Comparison of ENCODE assay signal across 17 cellular contexts in the genomic region with DNA sequence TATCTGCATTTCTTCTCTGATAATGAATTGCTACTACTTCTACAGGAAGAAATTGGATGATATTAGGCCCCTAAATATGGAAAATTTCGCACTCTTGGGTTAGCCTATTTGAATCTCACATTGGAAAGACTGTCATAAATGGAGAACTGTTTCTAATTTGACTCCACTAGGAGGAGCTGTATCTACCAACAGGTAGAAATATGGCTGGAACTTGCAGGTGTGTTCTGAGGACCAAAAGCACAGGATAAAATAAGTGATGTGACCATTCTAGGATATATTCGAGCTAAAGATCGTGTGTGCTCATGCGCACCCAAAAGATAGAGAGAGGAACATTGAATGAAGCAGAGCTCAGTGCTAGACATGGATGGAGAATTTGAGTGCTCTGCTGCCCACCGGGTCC. TPM values are rescaled to one million over a fixed set of nuclear protein-coding genes. Genes with fewer than 3 reads are reported as not detected.
A peak's percentile ranks its signal among the peaks of the same experiment; 100 is the strongest.
DNase-seq lines count a peak whose midpoint lies in the region; ATAC-seq, FAIRE-seq and TF ChIP-seq lines count a peak whose summit lies in the region.
"Had no signal": no experiment of that assay in that cellular context is flagged by ENCODE, and none has a peak within 500 bp of the region (broad histone marks: within the 10 kb centered on the region; RNA-seq: fewer than 3 reads in every experiment).

No MANE protein-coding gene starts in this region.

- no peaks in the 10 kb centered on the region for H3K36me3 ChIP-seq in astrocyte (ENCODE audit: insufficient read depth, low read length)
- no peaks in the 10 kb centered on the region for H3K36me3 ChIP-seq in kidney epithelial cell (ENCODE audit: control insufficient read depth, insufficient read depth, low read length)
- H3K36me3 ChIP-seq: Peyer's patch had no signal

- no peak for FAIRE-seq in astrocyte (lab: Jason Lieb, UNC)

- peak; percentile 18 for DNase-seq in DMS 273 (lab: John Stamatoyannopoulos, UW; ENCODE audit: unreplicated experiment)
- DNase-seq in DMS 273 treated with DMSO at 0.1 percent for 48 hours (lab: John Stamatoyannopoulos, UW) = no peak
- no peak for DNase-seq in HFFc6
- DNase-seq in astrocyte (ENCODE audit: low read depth) = no peak
- no peak for DNase-seq in kidney epithelial cell (ENCODE audit: low read depth)
- no peak for DNase-seq in NCI-H345 (lab: John Stamatoyannopoulos, UW)
- DNase-seq in iPS-NIHi11 (ENCODE audit: low spot score) = no peak
- DNase-seq: 8988T; activated CD4-positive, CD25-positive, alpha-beta regulatory T cell; activated CD8-positive, alpha-beta memory T cell treated with anti-CD3 and anti-CD28 coated beads, Interleukin-2, amount 10 ng/mL, durations not matched to agents 7 days and 5 days; CD4-positive, alpha-beta memory T cell; GDM1; naive thymus-derived CD8-positive, alpha-beta T cell; Peyer's patch had no signal

- no peak overlapping the region for H3K9ac ChIP-seq in astrocyte (ENCODE audit: low read length)

- H3K27me3 ChIP-seq in astrocyte (ENCODE audit: insufficient read depth, low read length) (no peaks in the 10 kb centered on the region), kidney epithelial cell (ENCODE audit: control insufficient read depth, insufficient read depth, low read length) (no peaks in the 10 kb centered on the region)
- H3K27me3 ChIP-seq: Peyer's patch had no signal

- H2AFZ ChIP-seq in astrocyte (ENCODE audit: low read depth, low read length) = no peak overlapping the region

- no peak for ATAC-seq in HG02763 (IDR thresholded peaks at IDR 0.05; ENCODE audit: unreplicated experiment)
- ATAC-seq: activated CD8-positive, alpha-beta memory T cell treated with anti-CD3 and anti-CD28 coated beads, Interleukin-2, amount 10 ng/mL, durations not matched to agents 7 days and 5 days; naive thymus-derived CD8-positive, alpha-beta T cell had no signal

- peaks cover 8% of the 10 kb centered on the region for H3K27me3 Mint-ChIP-seq in HFFc6 (ENCODE audit: insufficient read depth)
- no peaks in the 10 kb centered on the region for H3K27me3 Mint-ChIP-seq in astrocyte (ENCODE audit: low read depth, unreplicated experiment)
- H3K27me3 Mint-ChIP-seq: naive thymus-derived CD8-positive, alpha-beta T cell had no signal

- no peaks in the 10 kb centered on the region for H3K9me3 Mint-ChIP-seq in HFFc6
- H3K9me3 Mint-ChIP-seq in astrocyte (ENCODE audit: unreplicated experiment) = no peaks in the 10 kb centered on the region
- H3K9me3 Mint-ChIP-seq: naive thymus-derived CD8-positive, alpha-beta T cell had no signal

- TF ChIP-seq CTCF in HFFc6 (IDR thresholded peaks at IDR 0.05) (peak; percentile 30; the same call in 1 of the 2 replicates), astrocyte (IDR thresholded peaks at IDR 0.05; ENCODE audit: insufficient read depth, low read depth, low read length) (peak; percentile 8), kidney epithelial cell (IDR thresholded peaks at IDR 0.05; ENCODE audit: insufficient read depth, low read length, poor library complexity, severe bottlenecking) (peak; percentile 17)

- no peaks in the 10 kb centered on the region for H3K4me1 ChIP-seq in astrocyte (ENCODE audit: insufficient read depth, low read length)
- H3K4me1 ChIP-seq: Peyer's patch had no signal

- no peaks in the 10 kb centered on the region for H3K9me3 ChIP-seq in astrocyte (ENCODE audit: insufficient read depth, low read depth, low read length)
- H3K9me3 ChIP-seq: Peyer's patch had no signal

- no peaks in the 10 kb centered on the region for H4K20me1 ChIP-seq in astrocyte (ENCODE audit: insufficient read depth, low read length)

- H3K4me3 ChIP-seq in astrocyte (ENCODE audit: insufficient read depth, low read depth, low read length) = no peak overlapping the region
- no peak overlapping the region for H3K4me3 ChIP-seq in kidney epithelial cell (ENCODE audit: low read depth, low read length)
- H3K4me3 ChIP-seq: Peyer's patch had no signal

- H3K4me2 ChIP-seq in astrocyte (ENCODE audit: low read length) = no peak overlapping the region

- H3K4me3 Mint-ChIP-seq in HFFc6 (no peak overlapping the region), astrocyte (ENCODE audit: unreplicated experiment) (no peak overlapping the region)
- H3K4me3 Mint-ChIP-seq: activated CD8-positive, alpha-beta memory T cell treated with anti-CD3 and anti-CD28 coated beads, Interleukin-2, amount 10 ng/mL, durations not matched to agents 7 days and 5 days; CD4-positive, alpha-beta memory T cell; naive thymus-derived CD8-positive, alpha-beta T cell had no signal

- H3K27ac Mint-ChIP-seq in HFFc6 (no peak overlapping the region), astrocyte (ENCODE audit: unreplicated experiment) (no peak overlapping the region)
- H3K27ac Mint-ChIP-seq: activated CD8-positive, alpha-beta memory T cell treated with anti-CD3 and anti-CD28 coated beads, Interleukin-2, amount 10 ng/mL, durations not matched to agents 7 days and 5 days; CD4-positive, alpha-beta memory T cell had no signal

- H3K36me3 Mint-ChIP-seq in HFFc6 (ENCODE audit: low read depth) = no peaks in the 10 kb centered on the region
- no peaks in the 10 kb centered on the region for H3K36me3 Mint-ChIP-seq in astrocyte (ENCODE audit: low read depth, unreplicated experiment)
- H3K36me3 Mint-ChIP-seq: activated CD8-positive, alpha-beta memory T cell treated with anti-CD3 and anti-CD28 coated beads, Interleukin-2, amount 10 ng/mL, durations not matched to agents 7 days and 5 days; CD4-positive, alpha-beta memory T cell; naive thymus-derived CD8-positive, alpha-beta T cell had no signal

- H3K4me1 Mint-ChIP-seq in HFFc6 (ENCODE audit: low read depth) (no peaks in the 10 kb centered on the region), astrocyte (ENCODE audit: low read depth, unreplicated experiment) (no peaks in the 10 kb centered on the region)

- no peak overlapping the region for H3K27ac ChIP-seq in astrocyte (ENCODE audit: low read depth, low read length)
- H3K27ac ChIP-seq: Peyer's patch had no signal

- H3K79me2 ChIP-seq in astrocyte (ENCODE audit: insufficient read depth, low read length) = no peaks in the 10 kb centered on the region

RNA-seq across cellular contexts. Expression of gene NKAP, which starts 4.8 kb away (rescaled TPM):
- 1 to 10 TPM; 5.7 to 7.5 (median 6.7) TPM for total RNA-seq in HFFc6 (2021; fragmentation: NEBNext Ultra II Directional; extraction: Animal tissue kit (Norgen Biotek cat#: 25700))
- 6.5 and 7.1 TPM in 2 replicates for total RNA-seq in astrocyte
- total RNA-seq in kidney epithelial cell = 4.9 and 6.1 TPM in 2 replicates

RNA-seq across cellular contexts. Expression of gene AKAP14, which starts 52.7 kb away (rescaled TPM):
- total RNA-seq in HFFc6 (2021; fragmentation: NEBNext Ultra II Directional; extraction: Animal tissue kit (Norgen Biotek cat#: 25700)) = not detected
- not detected in 2 replicates for total RNA-seq in astrocyte
- total RNA-seq in kidney epithelial cell = not detected in 2 replicates
- total RNA-seq: activated CD8-positive, alpha-beta memory T cell treated with anti-CD3 and anti-CD28 coated beads, Interleukin-2, amount 10 ng/mL, durations not matched to agents 7 days and 5 days; CD4-positive, alpha-beta memory T cell; lung microvascular endothelial cell; naive thymus-derived CD8-positive, alpha-beta T cell; Peyer's patch; subcutaneous adipose tissue had no signal
